In the genomic region with DNA sequence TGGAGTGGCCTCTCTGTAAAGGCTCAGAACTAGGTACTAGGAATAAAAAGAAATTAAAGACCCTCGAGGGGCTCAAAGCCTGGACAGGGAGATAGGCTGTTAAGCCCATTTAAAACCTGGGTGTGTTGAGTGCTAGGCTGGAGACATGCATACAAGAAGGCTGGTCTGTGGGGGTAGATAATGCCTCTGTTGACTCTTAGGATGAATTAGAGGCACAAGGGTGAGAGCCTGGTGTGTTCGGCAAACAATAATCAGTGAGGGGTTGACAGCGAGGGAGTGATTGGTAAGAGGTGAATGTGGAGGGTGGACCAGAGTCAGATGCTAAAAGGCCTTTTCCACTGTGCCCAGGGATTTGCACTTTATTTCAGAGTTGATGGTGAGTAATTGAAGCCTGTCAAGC, we compare ENCODE assay signal across 28 cellular contexts. TPM values are rescaled to one million over a fixed set of nuclear protein-coding genes. Genes with fewer than 3 reads are reported as not detected.
"Had no signal": no experiment of that assay in that cellular context is flagged by ENCODE, and none has a peak within 500 bp of the region (broad histone marks: within the 10 kb centered on the region; RNA-seq: fewer than 3 reads in every experiment).

No MANE protein-coding gene starts in this region.

- H3K9ac ChIP-seq: neural progenitor cell had no signal

- H3K27ac ChIP-seq: heart left ventricle, neural progenitor cell, right atrium auricular region, tibial nerve had no signal

- H3K27me3 Mint-ChIP-seq: activated naive CD4-positive, alpha-beta T cell treated with anti-CD3 and anti-CD28 coated beads, Interleukin-2, amount 50 U/mL, for 24 hours had no signal

- H3K4me3 Mint-ChIP-seq: activated CD8-positive, alpha-beta T cell treated with anti-CD3 and anti-CD28 coated beads for 36 hours; activated naive CD4-positive, alpha-beta T cell treated with anti-CD3 and anti-CD28 coated beads, Interleukin-2, amount 50 U/mL, for 24 hours; activated naive CD8-positive, alpha-beta T cell treated with anti-CD3 and anti-CD28 coated beads, Interleukin-2, amount 50 U/mL, for 24 hours; activated T-cell treated with anti-CD3 and anti-CD28 coated beads, Interleukin-2, amount 50 U/mL, for 4 hours; activated T-helper 17 cell treated with anti-CD3 and anti-CD28 coated beads, Interleukin-2, amount 50 U/mL, for 72 hours; effector memory CD8-positive, alpha-beta T cell; immature natural killer cell; memory B cell; naive thymus-derived CD4-positive, alpha-beta T cell; neural progenitor cell; stimulated activated naive B cell treated with anti-CD40 and anti-IgM and Interleukin-4, amounts not matched to agents 10 μg/mL and 1 μg/mL and 100 μg/mL, for 72 hours had no signal

- H3K36me3 ChIP-seq: heart left ventricle, neural progenitor cell, right atrium auricular region, tibial nerve had no signal

- H3K4me3 ChIP-seq: heart left ventricle, neural progenitor cell, right atrium auricular region, tibial nerve had no signal

- H3K27me3 ChIP-seq: neural progenitor cell, right atrium auricular region, tibial nerve had no signal

- H3K9me3 ChIP-seq: heart left ventricle, right atrium auricular region, tibial nerve had no signal

- H3K36me3 Mint-ChIP-seq: activated naive CD4-positive, alpha-beta T cell treated with anti-CD3 and anti-CD28 coated beads, Interleukin-2, amount 50 U/mL, for 24 hours; immature natural killer cell; memory B cell; naive thymus-derived CD4-positive, alpha-beta T cell; neural progenitor cell; stimulated activated naive B cell treated with anti-CD40 and anti-IgM and Interleukin-4, amounts not matched to agents 10 μg/mL and 1 μg/mL and 100 μg/mL, for 72 hours had no signal

- DNase-seq: activated CD4-positive, alpha-beta T cell treated with anti-CD3 and anti-CD28 coated beads for 1 hour; activated CD4-positive, alpha-beta T cell treated with anti-CD3 and anti-CD28 coated beads, Interleukin-2, amount 50 U/mL, for 1 hour; activated CD8-positive, alpha-beta T cell treated with anti-CD3 and anti-CD28 coated beads for 36 hours; activated gamma-delta T cell treated with Interleukin-2 at 50 U/mL for 16 hours; activated naive CD8-positive, alpha-beta T cell treated with anti-CD3 and anti-CD28 coated beads, Interleukin-2, amount 50 U/mL, for 24 hours; activated T-cell treated with anti-CD3 and anti-CD28 coated beads, Interleukin-2, amount 50 U/mL, for 4 hours; amygdala; caudate nucleus; cortex of kidney; effector memory CD8-positive, alpha-beta T cell; heart left ventricle; hypothalamus; immature natural killer cell; midbrain; naive thymus-derived CD4-positive, alpha-beta T cell; occipital lobe; stimulated activated CD4-positive, alpha-beta T cell treated with anti-CD3 and anti-CD28 coated beads, Interleukin-15, amount 100 ng/mL, for 24 hours; stimulated activated CD4-positive, alpha-beta T cell treated with anti-CD3 and anti-CD28 coated beads, Interleukin-2, amount 100 ng/mL, for 24 hours; stimulated activated naive B cell treated with anti-CD40 and anti-IgM and Interleukin-4, amounts not matched to agents 10 μg/mL and 1 μg/mL and 100 μg/mL, for 72 hours; T1000 had no signal

- H3K27ac Mint-ChIP-seq: activated CD8-positive, alpha-beta T cell treated with anti-CD3 and anti-CD28 coated beads for 36 hours; activated naive CD4-positive, alpha-beta T cell treated with anti-CD3 and anti-CD28 coated beads, Interleukin-2, amount 50 U/mL, for 24 hours; activated naive CD8-positive, alpha-beta T cell treated with anti-CD3 and anti-CD28 coated beads, Interleukin-2, amount 50 U/mL, for 24 hours; activated T-helper 17 cell treated with anti-CD3 and anti-CD28 coated beads, Interleukin-2, amount 50 U/mL, for 72 hours; effector memory CD8-positive, alpha-beta T cell; immature natural killer cell; memory B cell; naive thymus-derived CD4-positive, alpha-beta T cell; neural progenitor cell; stimulated activated naive B cell treated with anti-CD40 and anti-IgM and Interleukin-4, amounts not matched to agents 10 μg/mL and 1 μg/mL and 100 μg/mL, for 72 hours had no signal

- H3K4me1 Mint-ChIP-seq: activated naive CD4-positive, alpha-beta T cell treated with anti-CD3 and anti-CD28 coated beads, Interleukin-2, amount 50 U/mL, for 24 hours; activated naive CD8-positive, alpha-beta T cell treated with anti-CD3 and anti-CD28 coated beads, Interleukin-2, amount 50 U/mL, for 24 hours; activated T-helper 17 cell treated with anti-CD3 and anti-CD28 coated beads, Interleukin-2, amount 50 U/mL, for 72 hours; immature natural killer cell; memory B cell; neural progenitor cell; stimulated activated naive B cell treated with anti-CD40 and anti-IgM and Interleukin-4, amounts not matched to agents 10 μg/mL and 1 μg/mL and 100 μg/mL, for 72 hours had no signal

- H3K4me1 ChIP-seq: heart left ventricle, neural progenitor cell, right atrium auricular region, tibial nerve had no signal

- H3K9me3 Mint-ChIP-seq: activated CD8-positive, alpha-beta T cell treated with anti-CD3 and anti-CD28 coated beads for 36 hours; activated naive CD4-positive, alpha-beta T cell treated with anti-CD3 and anti-CD28 coated beads, Interleukin-2, amount 50 U/mL, for 24 hours; activated naive CD8-positive, alpha-beta T cell treated with anti-CD3 and anti-CD28 coated beads, Interleukin-2, amount 50 U/mL, for 24 hours; activated T-cell treated with anti-CD3 and anti-CD28 coated beads, Interleukin-2, amount 50 U/mL, for 4 hours; activated T-helper 17 cell treated with anti-CD3 and anti-CD28 coated beads, Interleukin-2, amount 50 U/mL, for 72 hours; effector memory CD8-positive, alpha-beta T cell; immature natural killer cell; memory B cell; naive thymus-derived CD4-positive, alpha-beta T cell; neural progenitor cell; stimulated activated naive B cell treated with anti-CD40 and anti-IgM and Interleukin-4, amounts not matched to agents 10 μg/mL and 1 μg/mL and 100 μg/mL, for 72 hours had no signal

RNA-seq across cellular contexts. Expression of a gene that starts 49.5 kb away (rescaled TPM):
- total RNA-seq: endothelial cell of umbilical vein, fibroblast of villous mesenchyme had no signal
